In genomic region chr5:39178856-39179255, GRCh38 we compare ENCODE assay signal across 1 cellular context.
TF ChIP-seq lines count a peak whose summit lies in the region.

No MANE protein-coding gene starts in this region.

TF ChIP-seq in H1, 55 proteins besides CTCF, POLR2A, EP300 and RAD21:
- no peak for TF ChIP-seq POLR2AphosphoS5 (IDR thresholded peaks at IDR 0.05; ENCODE audit: low read depth, low read length)
- no peak for TF ChIP-seq CEBPB (IDR thresholded peaks at IDR 0.05; ENCODE audit: low read depth, low read length)
- no peak for TF ChIP-seq SUZ12 (IDR thresholded peaks at IDR 0.05; ENCODE audit: low read length)
- TF ChIP-seq CREB1 (IDR thresholded peaks at IDR 0.05): no peak
- TF ChIP-seq MAFK (IDR thresholded peaks at IDR 0.05; ENCODE audit: low read depth, low read length): no peak
- TF ChIP-seq FOSL1 (IDR thresholded peaks at IDR 0.05; ENCODE audit: insufficient read depth, low read depth, low read length): no peak
- TF ChIP-seq MAX (IDR thresholded peaks at IDR 0.05): no peak
- TF ChIP-seq CBX8 (IDR thresholded peaks at IDR 0.05; ENCODE audit: borderline replicate concordance, low read depth, low read length): no peak
- TF ChIP-seq CHD1 (IDR thresholded peaks at IDR 0.05; ENCODE audit: low read depth, low read length): no peak
- no peak for TF ChIP-seq USF2 (IDR thresholded peaks at IDR 0.05; ENCODE audit: low read length)
- no peak for TF ChIP-seq TCF12 (IDR thresholded peaks at IDR 0.05; ENCODE audit: low read depth, low read length)
- no peak for TF ChIP-seq GTF2F1 (IDR thresholded peaks at IDR 0.05; ENCODE audit: borderline replicate concordance, low read depth, low read length)
- TF ChIP-seq SIRT6 (IDR thresholded peaks at IDR 0.05; ENCODE audit: low read length): no peak
- TF ChIP-seq TEAD4 (IDR thresholded peaks at IDR 0.05; ENCODE audit: low read depth, low read length): no peak
- no peak for TF ChIP-seq EZH2 (IDR thresholded peaks at IDR 0.05; ENCODE audit: low read depth, low read length, severe bottlenecking)
- no peak for TF ChIP-seq RXRA (IDR thresholded peaks at IDR 0.05; ENCODE audit: insufficient read depth, low read depth, low read length)
